14 cellular contexts compared by ENCODE assay signal in genomic region chr14:92481386-92481785, GRCh38. TPM values are rescaled to one million over a fixed set of nuclear protein-coding genes. Genes with fewer than 3 reads are reported as not detected.
DNase-seq lines count a peak whose midpoint lies in the region; ATAC-seq and TF ChIP-seq lines count a peak whose summit lies in the region.
"Had no signal": no experiment of that assay in that cellular context is flagged by ENCODE, and none has a peak within 500 bp of the region (broad histone marks: within the 10 kb centered on the region; RNA-seq: fewer than 3 reads in every experiment).

No MANE protein-coding gene starts in this region.

- 44 to 50% methylated on average over 1 of the region's 1 CpG for WGBS in transverse colon (ENCODE audit: low coverage in 1 of 2), 2 donors

- peaks cover 0 to 7% (median 0%) of the 10 kb centered on the region in 4 donors for H3K4me1 ChIP-seq in transverse colon

- no peak for TF ChIP-seq POLR2A in transverse colon (IDR thresholded peaks at IDR 0.05)

- H3K27me3 ChIP-seq in transverse colon = no peaks in the 10 kb centered on the region

- H3K27ac ChIP-seq in transverse colon = no peak overlapping the region

- H3K4me3 ChIP-seq in foreskin fibroblast (ENCODE audit: low read depth in 1 of 2, low read length in 2 of 2) = no peak overlapping the region
- H3K4me3 ChIP-seq in transverse colon = no peak overlapping the region

- in situ Hi-C loops in transverse colon (cut with MboI; ENCODE audit: low pct_ligation_motif_present in 1 of 4, low pct_unique_long_range_greater_than_20kb in 1 of 4, low sequenced_read_pairs in 3 of 4) = no loop called here

- ATAC-seq in HG03135 (IDR thresholded peaks at IDR 0.05; ENCODE audit: unreplicated experiment) = no peak
- ATAC-seq: activated CD8-positive, alpha-beta T cell treated with anti-CD3 and anti-CD28 coated beads, Interleukin-2, amount 10 ng/mL, durations not matched to agents 7 days and 5 days had no signal

- intact Hi-C loops in transverse colon (cut with DNase I; ENCODE audit: low total_unique reads) = no loop called here

- TF ChIP-seq CTCF in foreskin fibroblast (IDR thresholded peaks at IDR 0.05; ENCODE audit: low read depth, low read length) = peak; percentile 51
- no peak for TF ChIP-seq CTCF in transverse colon (IDR thresholded peaks at IDR 0.05)

- no peaks in the 10 kb centered on the region for H3K9me3 ChIP-seq in transverse colon

- DNase-seq in NCI-H1694 treated with DMSO at 0.1 percent for 48 hours (lab: John Stamatoyannopoulos, UW) (peak; percentile 8), NCI-H1694 (lab: John Stamatoyannopoulos, UW) (no peak), amniotic epithelial cell (ENCODE audit: low read depth) (peak; percentile 80), foreskin fibroblast (peak; percentile 30 to 57), transverse colon (peak; percentile 5), NCI-H69 (lab: John Stamatoyannopoulos, UW) (no peak), NCI-H526 (lab: John Stamatoyannopoulos, UW) (no peak)
- DNase-seq: 8988T; activated CD8-positive, alpha-beta T cell treated with anti-CD3 and anti-CD28 coated beads, Interleukin-2, amount 10 ng/mL, durations not matched to agents 7 days and 5 days; activated naive CD4-positive, alpha-beta T cell; DMS153; NCI-H345; small intestine had no signal

- no peak for TF ChIP-seq EP300 in transverse colon (IDR thresholded peaks at IDR 0.05; ENCODE audit: low read depth)

- H3K36me3 ChIP-seq in transverse colon = no peaks in the 10 kb centered on the region

RNA-seq across cellular contexts. Expression of gene RIN3, which starts 32.2 kb away (rescaled TPM):
- 10 to 100 TPM; 16.2 to 24.3 (median 20.7) TPM for total RNA-seq in transverse colon

Comparison
In these comparisons a context has a peak if more than half of its experiments do, and no peak if none do; other contexts are left out.
1. DNase-seq: peak in NCI-H1694 treated with DMSO at 0.1 percent for 48 hours (single experiment), amniotic epithelial cell (single experiment), foreskin fibroblast (2 of 2) and transverse colon (single experiment); none in NCI-H1694 (single experiment), NCI-H69 (single experiment) and NCI-H526 (0 of 2).